In the genomic region with DNA sequence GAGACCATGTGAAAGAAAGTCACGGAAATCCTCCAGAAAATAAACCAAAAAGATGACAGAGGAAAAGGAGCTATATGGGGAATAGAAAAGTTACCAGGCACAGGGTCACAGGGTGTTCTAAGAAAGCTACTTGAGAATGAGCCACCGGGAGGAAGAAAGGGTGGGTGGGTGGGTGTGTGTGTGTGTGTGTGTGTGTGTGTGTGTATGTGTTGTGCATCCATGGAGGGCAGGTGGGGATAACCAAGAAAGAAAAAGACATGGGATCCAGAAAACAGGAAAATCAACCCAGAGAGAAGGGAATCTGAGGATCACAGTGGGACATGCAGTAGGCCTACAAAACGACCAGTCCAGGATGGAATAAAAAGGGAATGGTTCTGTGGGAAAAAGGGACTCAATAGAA, we compare ENCODE assay signal across 19 cellular contexts. TPM values are rescaled to one million over a fixed set of nuclear protein-coding genes. Genes with fewer than 3 reads are reported as not detected.
DNase-seq lines count a peak whose midpoint lies in the region; ATAC-seq, FAIRE-seq and TF ChIP-seq lines count a peak whose summit lies in the region.
"Had no signal": no experiment of that assay in that cellular context is flagged by ENCODE, and none has a peak within 500 bp of the region (broad histone marks: within the 10 kb centered on the region; RNA-seq: fewer than 3 reads in every experiment).

No MANE protein-coding gene starts in this region.

- H3K9me3 ChIP-seq in astrocyte (ENCODE audit: insufficient read depth, low read depth, low read length) (no peaks in the 10 kb centered on the region), heart right ventricle (no peaks in the 10 kb centered on the region), osteoblast (ENCODE audit: low read depth, low read length) (no peaks in the 10 kb centered on the region)
- H3K9me3 ChIP-seq: A549, gastroesophageal sphincter, tibial nerve had no signal

- no peak for FAIRE-seq in astrocyte (lab: Jason Lieb, UNC)
- FAIRE-seq: A549 had no signal

- H4K20me1 ChIP-seq in astrocyte (ENCODE audit: insufficient read depth, low read length) (peaks cover 34% of the 10 kb centered on the region), osteoblast (ENCODE audit: insufficient read depth, low read length) (peaks cover 18% of the 10 kb centered on the region)

- peaks cover 63% of the 10 kb centered on the region for H3K4me1 Mint-ChIP-seq in activated CD4-positive, alpha-beta T cell treated with anti-CD3 and anti-CD28 coated beads, Interleukin-2, amount 10 ng/mL, durations not matched to agents 7 days and 5 days
- H3K4me1 Mint-ChIP-seq in IgD-negative memory B cell (peaks cover 49 to 52% (median 51%) of the 10 kb centered on the region in 3 donors), astrocyte (ENCODE audit: low read depth, unreplicated experiment) (peaks cover 54% of the 10 kb centered on the region), nephron progenitor cell (peaks cover 44% of the 10 kb centered on the region)

- TF ChIP-seq CTCF in astrocyte (IDR thresholded peaks at IDR 0.05; ENCODE audit: insufficient read depth, low read depth, low read length) (no peak), nephron progenitor cell (IDR thresholded peaks at IDR 0.05) (no peak), heart right ventricle (IDR thresholded peaks at IDR 0.05) (no peak), osteoblast (IDR thresholded peaks at IDR 0.05; ENCODE audit: extremely low read depth, low read depth, low read length) (no peak)

- H3K27me3 Mint-ChIP-seq in activated CD4-positive, alpha-beta T cell treated with anti-CD3 and anti-CD28 coated beads, Interleukin-2, amount 10 ng/mL, durations not matched to agents 7 days and 5 days = no peaks in the 10 kb centered on the region
- H3K27me3 Mint-ChIP-seq in IgD-negative memory B cell = no peaks in the 10 kb centered on the region
- H3K27me3 Mint-ChIP-seq in astrocyte (ENCODE audit: low read depth, unreplicated experiment) = no peaks in the 10 kb centered on the region
- H3K27me3 Mint-ChIP-seq in nephron progenitor cell (ENCODE audit: low read depth, poor library complexity) = peaks cover 13% of the 10 kb centered on the region

- H3K27ac ChIP-seq in astrocyte (ENCODE audit: low read depth, low read length) (no peak overlapping the region), heart right ventricle (peak overlapping the region in 1 of 10 donors; percentile 94), osteoblast (ENCODE audit: low read depth, low read length) (no peak overlapping the region)
- H3K27ac ChIP-seq: A549, coronary artery, gastroesophageal sphincter had no signal

- peak overlapping the region; percentile 46 for H3K27ac Mint-ChIP-seq in activated CD4-positive, alpha-beta T cell treated with anti-CD3 and anti-CD28 coated beads, Interleukin-2, amount 10 ng/mL, durations not matched to agents 7 days and 5 days
- H3K27ac Mint-ChIP-seq in IgD-negative memory B cell = peak overlapping the region in 1 of 3 donors; percentile 8
- H3K27ac Mint-ChIP-seq in astrocyte (ENCODE audit: unreplicated experiment) = no peak overlapping the region
- peak overlapping the region; percentile 5 for H3K27ac Mint-ChIP-seq in nephron progenitor cell

- POLR2A ChIA-PET in activated CD4-positive, alpha-beta T cell treated with anti-CD3 and anti-CD28 coated beads, Interleukin-2, amount 10 ng/mL, durations not matched to agents 7 days and 5 days (lab: Charles Lee) = no interaction called here

- H3K36me3 ChIP-seq in astrocyte (ENCODE audit: insufficient read depth, low read length) (no peaks in the 10 kb centered on the region), heart right ventricle (peaks cover 0 to 64% (median 38%) of the 10 kb centered on the region in 9 donors), osteoblast (ENCODE audit: insufficient read depth, low read length) (peaks cover 39% of the 10 kb centered on the region)

- H3K4me3 ChIP-seq in astrocyte (ENCODE audit: insufficient read depth, low read depth, low read length) (no peak overlapping the region), heart right ventricle (peak overlapping the region in 1 of 10 donors; percentile 66), osteoblast (ENCODE audit: insufficient read depth, low read length) (no peak overlapping the region)
- H3K4me3 ChIP-seq: A549, gastroesophageal sphincter, tibial nerve had no signal

- H3K4me3 Mint-ChIP-seq in activated CD4-positive, alpha-beta T cell treated with anti-CD3 and anti-CD28 coated beads, Interleukin-2, amount 10 ng/mL, durations not matched to agents 7 days and 5 days = peak overlapping the region; percentile 41
- H3K4me3 Mint-ChIP-seq in IgD-negative memory B cell = peak overlapping the region in 3 of 4 donors; percentile 35 to 85 (median 45)
- H3K4me3 Mint-ChIP-seq in astrocyte (ENCODE audit: unreplicated experiment) = peak overlapping the region; percentile 93
- H3K4me3 Mint-ChIP-seq in nephron progenitor cell = no peak overlapping the region

- no peaks in the 10 kb centered on the region for H3K27me3 ChIP-seq in astrocyte (ENCODE audit: insufficient read depth, low read length)
- no peaks in the 10 kb centered on the region for H3K27me3 ChIP-seq in heart right ventricle
- no peaks in the 10 kb centered on the region for H3K27me3 ChIP-seq in osteoblast (ENCODE audit: insufficient read depth, low read length)
- H3K27me3 ChIP-seq: gastroesophageal sphincter, tibial nerve had no signal

- DNase-seq in activated CD4-positive, alpha-beta T cell treated with anti-CD3 and anti-CD28 coated beads, Interleukin-2, amount 10 ng/mL, durations not matched to agents 7 days and 5 days = no peak
- no peak for DNase-seq in activated CD4-positive, alpha-beta T cell treated with anti-CD3 and anti-CD28 coated beads, Interleukin-2, amount 50 U/mL, for 4 hours
- DNase-seq in astrocyte (ENCODE audit: low read depth) (no peak), nephron progenitor cell (no peak), SKM-1 treated with dmso at 0.1 percent for 144 hours (lab: John Stamatoyannopoulos, UW; ENCODE audit: unreplicated experiment) (no peak), heart right ventricle (no peak), osteoblast (ENCODE audit: insufficient read length, low spot score, missing footprints) (no peak)
- DNase-seq: HCEC 1CT; NCI-H187 treated with DMSO at 0.1 percent for 48 hours; NCI-H510A treated with DMSO at 0.1 percent for 48 hours; PC-3; stimulated activated CD4-positive, alpha-beta T cell treated with anti-CD3 and anti-CD28 coated beads, Interleukin-4, amount 100 ng/mL, for 1 hour had no signal

- no peak for ATAC-seq in heart right ventricle
- ATAC-seq: A549, gastroesophageal sphincter, PC-3 had no signal

- H3K4me1 ChIP-seq in astrocyte (ENCODE audit: insufficient read depth, low read length) = peaks cover 29% of the 10 kb centered on the region
- peaks cover 21 to 62% (median 49%) of the 10 kb centered on the region in 9 donors for H3K4me1 ChIP-seq in heart right ventricle
- H3K4me1 ChIP-seq in osteoblast (ENCODE audit: insufficient read depth, low read length) = peaks cover 32% of the 10 kb centered on the region

- CTCF ChIA-PET in activated CD4-positive, alpha-beta T cell treated with anti-CD3 and anti-CD28 coated beads, Interleukin-2, amount 10 ng/mL, durations not matched to agents 7 days and 5 days (lab: Charles Lee) = interaction anchor here (1.0 to 1.7 kb wide), 5 partner anchors 14 to 170 kb away, joined by 3 to 4 read pairs (median 3); no protein-coding TSS in a partner anchor

- H3K79me2 ChIP-seq in astrocyte (ENCODE audit: insufficient read depth, low read length) (peaks cover 28% of the 10 kb centered on the region), osteoblast (ENCODE audit: insufficient read depth, low read length) (peaks cover 42% of the 10 kb centered on the region)

- WGBS in heart right ventricle, 2 donors = 78 to 80% methylated on average over 3 of the region's 3 CpGs

- intact Hi-C loops in heart right ventricle (cut with DNase I) = loop anchor here in 7 of 10 donors (5.0 kb wide), 4 partner anchors 33 to 43 kb away; a partner anchor contains a TSS

- H3K4me2 ChIP-seq in astrocyte (ENCODE audit: low read length) (peak overlapping the region; percentile 20), osteoblast (ENCODE audit: insufficient read depth, low read length) (no peak overlapping the region)
- H3K4me2 ChIP-seq: A549 had no signal

- H3K9me3 Mint-ChIP-seq in activated CD4-positive, alpha-beta T cell treated with anti-CD3 and anti-CD28 coated beads, Interleukin-2, amount 10 ng/mL, durations not matched to agents 7 days and 5 days = peaks cover 9% of the 10 kb centered on the region
- H3K9me3 Mint-ChIP-seq in IgD-negative memory B cell (no peaks in the 10 kb centered on the region), astrocyte (ENCODE audit: unreplicated experiment) (peaks cover 2% of the 10 kb centered on the region), nephron progenitor cell (peaks cover 10% of the 10 kb centered on the region)

- no peak overlapping the region for H2AFZ ChIP-seq in astrocyte (ENCODE audit: low read depth, low read length)
- no peak overlapping the region for H2AFZ ChIP-seq in osteoblast (ENCODE audit: low read length)

- H3K36me3 Mint-ChIP-seq in activated CD4-positive, alpha-beta T cell treated with anti-CD3 and anti-CD28 coated beads, Interleukin-2, amount 10 ng/mL, durations not matched to agents 7 days and 5 days (ENCODE audit: low read depth) = peaks cover 80% of the 10 kb centered on the region
- H3K36me3 Mint-ChIP-seq in IgD-negative memory B cell = peaks cover 14% of the 10 kb centered on the region
- peaks cover 45% of the 10 kb centered on the region for H3K36me3 Mint-ChIP-seq in astrocyte (ENCODE audit: low read depth, unreplicated experiment)
- peaks cover 26% of the 10 kb centered on the region for H3K36me3 Mint-ChIP-seq in nephron progenitor cell (ENCODE audit: low read depth)

- no peak overlapping the region for H3K9ac ChIP-seq in astrocyte (ENCODE audit: low read length)

RNA-seq across cellular contexts. Expression of a gene that starts 3.7 kb away (rescaled TPM):
- 10 to 100 TPM; 77.0 to 85.4 TPM for total RNA-seq in activated CD4-positive, alpha-beta T cell treated with anti-CD3 and anti-CD28 coated beads, Interleukin-2, amount 10 ng/mL, durations not matched to agents 7 days and 5 days
- polyA plus RNA-seq in IgD-negative memory B cell (14.3 TPM), heart right ventricle (10 to 100 TPM; 28.6 to 55.5 TPM)
- total RNA-seq in astrocyte (77.2 and 85.1 TPM in 2 replicates), heart right ventricle (100 to 1,000 TPM in 1 of 10 donors, 10 to 100 TPM in 9; 30.9 to 215 (median 53.3) TPM), osteoblast (50.7 and 56.1 TPM in 2 replicates)

RNA-seq across cellular contexts. Expression of a gene that starts 17.3 kb away (rescaled TPM):
- total RNA-seq in activated CD4-positive, alpha-beta T cell treated with anti-CD3 and anti-CD28 coated beads, Interleukin-2, amount 10 ng/mL, durations not matched to agents 7 days and 5 days = 10 to 100 TPM; 50.9 to 60.0 TPM
- polyA plus RNA-seq in IgD-negative memory B cell (10.7 TPM), heart right ventricle (10 to 100 TPM; 18.3 to 18.7 TPM)
- total RNA-seq in astrocyte (3.9 and 7.5 TPM in 2 replicates), heart right ventricle (100 to 1,000 TPM in 1 of 10 donors, 10 to 100 TPM in 8, 1 to 10 TPM in 1; 9.8 to 121 (median 16.4) TPM), osteoblast (34.8 and 38.7 TPM in 2 replicates)
- total RNA-seq: PC-3 had no signal

RNA-seq across cellular contexts. Expression of a gene that starts 34.0 kb away (rescaled TPM):
- total RNA-seq in activated CD4-positive, alpha-beta T cell treated with anti-CD3 and anti-CD28 coated beads, Interleukin-2, amount 10 ng/mL, durations not matched to agents 7 days and 5 days = under 1 TPM; 0.54 to 0.57 TPM
- not detected for polyA plus RNA-seq in IgD-negative memory B cell
- 0.07 TPM in 1 of 2 replicates, not detected in the other for total RNA-seq in astrocyte
- 10 to 100 TPM in 2 of 10 donors, 1 to 10 TPM in 7, not detected in 1; 1.6 to 22.6 (median 4.9) TPM for total RNA-seq in heart right ventricle
- 1 to 10 TPM; 3.6 to 4.2 TPM for polyA plus RNA-seq in heart right ventricle
- total RNA-seq in osteoblast = 2.9 and 4.4 TPM in 2 replicates
- total RNA-seq: epithelial cell of proximal tubule, SK-MEL-5 had no signal
- polyA plus RNA-seq: A549 had no signal
